ENCODE assay signal across 8 cellular contexts in genomic region chrX:123859828-123860505, GRCh38. TPM values are rescaled to one million over a fixed set of nuclear protein-coding genes. Genes with fewer than 3 reads are reported as not detected.
DNase-seq lines count a peak whose midpoint lies in the region; ATAC-seq and TF ChIP-seq lines count a peak whose summit lies in the region.

Gene XIAP, plus strand, starts transcription at chrX:123860053. Its CDS starts 25,610 bp downstream, at chrX:123885663.

- H3K4me1 ChIP-seq in muscle layer of duodenum (ENCODE audit: control insufficient read depth in 1 of 2, insufficient read depth in 2 of 2, low read length in 2 of 2): no peaks in the 10 kb centered on the region

- no TSS peak for BruUV-seq in Calu3 (replicated peaks; lab: Mats Ljungman, UMichigan)

- H3K27ac Mint-ChIP-seq in Calu3 (ENCODE audit: unreplicated experiment): peak within 1 kb of the TSS; percentile 86

- TF ChIP-seq CTCF in Calu3 (IDR thresholded peaks at IDR 0.05; ENCODE audit: unreplicated experiment): no peak

- no peaks in the 10 kb centered on the region for H3K9me3 ChIP-seq in muscle layer of duodenum (ENCODE audit: control insufficient read depth in 1 of 2, low read length in 2 of 2)

- H3K4me3 ChIP-seq in muscle layer of duodenum (ENCODE audit: low read depth in 1 of 2, low read length in 2 of 2): peak within 1 kb of the TSS; percentile 72 to 79

- peaks cover 18% of the 10 kb centered on the region for H3K4me1 Mint-ChIP-seq in Calu3 (ENCODE audit: low read depth, unreplicated experiment)
- H3K4me1 Mint-ChIP-seq in activated T-cell treated with anti-CD3 and anti-CD28 coated beads, Interleukin-2, amount 50 U/mL, for 4 hours (ENCODE audit: low read depth): peaks cover 16% of the 10 kb centered on the region

- peak within 1 kb of the TSS; percentile 73 for H3K4me3 Mint-ChIP-seq in Calu3 (ENCODE audit: low read depth, unreplicated experiment)
- peak within 1 kb of the TSS; percentile 87 for H3K4me3 Mint-ChIP-seq in activated T-cell treated with anti-CD3 and anti-CD28 coated beads, Interleukin-2, amount 50 U/mL, for 4 hours

- ATAC-seq in GM19468 (IDR thresholded peaks at IDR 0.05; ENCODE audit: extremely low read depth, unreplicated experiment): peak; percentile 52
- ATAC-seq in activated T-cell treated with anti-CD3 and anti-CD28 coated beads, Interleukin-2, amount 50 U/mL, for 4 hours: peak; percentile 87 to 90
- peak; percentile 96 for ATAC-seq in esophagus mucosa

- peaks cover 40% of the 10 kb centered on the region for H3K36me3 Mint-ChIP-seq in Calu3 (ENCODE audit: insufficient read depth, unreplicated experiment)
- H3K36me3 Mint-ChIP-seq in activated T-cell treated with anti-CD3 and anti-CD28 coated beads, Interleukin-2, amount 50 U/mL, for 4 hours (ENCODE audit: insufficient read depth): peaks cover 2% of the 10 kb centered on the region

- CTCF ChIA-PET in Calu3 (lab: Charles Lee): interaction anchor here (0.7 to 1.5 kb wide), 4 partner anchors 27 to 419 kb away, joined by 4 to 10 read pairs (median 6); no protein-coding TSS in a partner anchor

- H3K27me3 Mint-ChIP-seq in Calu3 (ENCODE audit: unreplicated experiment): no peaks in the 10 kb centered on the region
- H3K27me3 Mint-ChIP-seq in activated T-cell treated with anti-CD3 and anti-CD28 coated beads, Interleukin-2, amount 50 U/mL, for 4 hours (ENCODE audit: low read depth): no peaks in the 10 kb centered on the region

- no peaks in the 10 kb centered on the region for H3K27me3 ChIP-seq in muscle layer of duodenum (ENCODE audit: low read depth, low read length)

- H3K27ac ChIP-seq in muscle layer of duodenum (ENCODE audit: low read length): peak within 1 kb of the TSS; percentile 96

- peak; percentile 90 for DNase-seq in Calu3
- DNase-seq in HS-5 (ENCODE audit: low read depth): peak; percentile 49
- DNase-seq in activated T-cell treated with anti-CD3 and anti-CD28 coated beads, Interleukin-2, amount 50 U/mL, for 4 hours: peak; percentile 33
- peak; percentile 58 to 63 for DNase-seq in stimulated activated CD8-positive, alpha-beta memory T cell treated with anti-CD3 and anti-CD28 coated beads, Interleukin-7, amount 100 ng/mL, for 48 hours (ENCODE audit: extremely low read depth in 1 of 2, low read depth in 1 of 2)

- no peaks in the 10 kb centered on the region for H3K36me3 ChIP-seq in muscle layer of duodenum (ENCODE audit: control insufficient read depth in 1 of 2, insufficient read depth in 2 of 2, low read length in 2 of 2)

- H3K9me3 Mint-ChIP-seq in Calu3 (ENCODE audit: low read depth, unreplicated experiment): no peaks in the 10 kb centered on the region
- H3K9me3 Mint-ChIP-seq in activated T-cell treated with anti-CD3 and anti-CD28 coated beads, Interleukin-2, amount 50 U/mL, for 4 hours: no peaks in the 10 kb centered on the region

- intact Hi-C loops in Calu3 (cut with micrococcal nuclease; ENCODE audit: unreplicated experiment): no loop called here

TF ChIP-seq in PFSK-1, 5 proteins besides CTCF, POLR2A, EP300 and RAD21:
- TF ChIP-seq REST (IDR thresholded peaks at IDR 0.05; ENCODE audit: insufficient read depth in 1 of 2, low read depth in 2 of 2, low read length in 2 of 2) (no peak), POLR2AphosphoS5 (IDR thresholded peaks at IDR 0.05; ENCODE audit: low read depth, low read length) (peak; percentile 27; the same call in 1 of the 2 replicates), SIN3A (IDR thresholded peaks at IDR 0.05; ENCODE audit: borderline replicate concordance, insufficient read depth, low read length) (no peak), FOXP2 (optimal IDR thresholded peaks at IDR 0.05; ENCODE audit: borderline replicate concordance, extremely low read depth, extremely low read length, insufficient read depth) (no peak), TAF1 (IDR thresholded peaks at IDR 0.05; ENCODE audit: borderline replicate concordance, insufficient read depth, low read length) (peak; percentile 70)

RNA-seq across cellular contexts. Expression of gene XIAP, which starts in this region (rescaled TPM):
- total RNA-seq in Calu3 (2022): 62.8 and 75.0 TPM in 2 replicates
- polyA plus RNA-seq in PFSK-1 (2012; ENCODE audit: insufficient read length, low read depth): 14.5 TPM
- total RNA-seq in activated T-cell treated with anti-CD3 and anti-CD28 coated beads, Interleukin-2, amount 50 U/mL, for 4 hours: 10 to 100 TPM; 28.8 to 34.9 (median 32.8) TPM
- total RNA-seq in esophagus mucosa: 45.2 TPM

Comparison
In these comparisons a context has a peak if more than half of its experiments do, and no peak if none do; other contexts are left out.
1. Peak in every context shown above with its lines: DNase-seq, ATAC-seq, H3K4me3 ChIP-seq and H3K27ac ChIP-seq.
2. DNase-seq: peak in every context shown above with its lines; median percentile 90 in Calu3; 60 in stimulated activated CD8-positive, alpha-beta memory T cell treated with anti-CD3 and anti-CD28 coated beads, Interleukin-7, amount 100 ng/mL, for 48 hours; 49 in HS-5; 33 in activated T-cell treated with anti-CD3 and anti-CD28 coated beads, Interleukin-2, amount 50 U/mL, for 4 hours.